In genomic region chr6:106411643-106412200, GRCh38 we compare ENCODE assay signal across 29 cellular contexts. TPM values are rescaled to one million over a fixed set of nuclear protein-coding genes. Genes with fewer than 3 reads are reported as not detected.
A peak's percentile ranks its signal among the peaks of the same experiment; 100 is the strongest.
DNase-seq lines count a peak whose midpoint lies in the region; ATAC-seq and TF ChIP-seq lines count a peak whose summit lies in the region.
"Had no signal": no experiment of that assay in that cellular context is flagged by ENCODE, and none has a peak within 500 bp of the region (broad histone marks: within the 10 kb centered on the region; RNA-seq: fewer than 3 reads in every experiment).

No MANE protein-coding gene starts in this region.

- peaks cover 9% of the 10 kb centered on the region for H3K9me3 Mint-ChIP-seq in endodermal cell
- peaks cover 2% of the 10 kb centered on the region for H3K9me3 Mint-ChIP-seq in neural progenitor cell
- H3K9me3 Mint-ChIP-seq in CD8-positive, alpha-beta memory T cell, result peaks cover 4 to 11% (median 10%) of the 10 kb centered on the region in 5 donors

- H3K4me1 ChIP-seq in endodermal cell (ENCODE audit: control insufficient read depth, insufficient read depth, low read length) (no peaks in the 10 kb centered on the region), neural progenitor cell (no peaks in the 10 kb centered on the region)
- H3K4me1 ChIP-seq in CD8-positive, alpha-beta memory T cell (ENCODE audit: insufficient read depth, low read length), result no peaks in the 10 kb centered on the region
- H3K4me1 ChIP-seq: adrenal gland, foreskin keratinocyte, Peyer's patch had no signal

- CTCF ChIA-PET in CD8-positive, alpha-beta memory T cell (lab: Charles Lee), result no interaction called here

- WGBS in endodermal cell (ENCODE audit: insufficient coverage in 1 of 2, insufficient read length in 1 of 2), 2 experiments, result 85 to 90% methylated on average over 3 to 6 of the region's 6 CpGs

- H3K27ac Mint-ChIP-seq in endodermal cell, result no peak overlapping the region
- no peak overlapping the region for H3K27ac Mint-ChIP-seq in neural progenitor cell
- H3K27ac Mint-ChIP-seq in CD8-positive, alpha-beta memory T cell, result no peak overlapping the region
- H3K27ac Mint-ChIP-seq: CD4-positive, alpha-beta T cell; IgD-negative memory B cell; nephron progenitor cell; T-helper 17 cell had no signal

- H3K27me3 Mint-ChIP-seq in endodermal cell (ENCODE audit: insufficient read depth), result peaks cover 38% of the 10 kb centered on the region
- peaks cover 2% of the 10 kb centered on the region for H3K27me3 Mint-ChIP-seq in neural progenitor cell (ENCODE audit: insufficient read depth, low read depth)
- H3K27me3 Mint-ChIP-seq in CD8-positive, alpha-beta memory T cell, result peaks cover 15 to 29% of the 10 kb centered on the region in 2 donors

- H3K4me2 ChIP-seq in neural progenitor cell, result no peak overlapping the region

- peak; percentile 4 for DNase-seq in ELF-1 (ENCODE audit: low read depth, low spot score)
- DNase-seq in NCI-H146 (lab: John Stamatoyannopoulos, UW), result peak; percentile 80
- peak; percentile 61 for DNase-seq in endodermal cell
- peak; percentile 10 for DNase-seq in neural progenitor cell (ENCODE audit: low spot score)
- DNase-seq in CD8-positive, alpha-beta memory T cell, result no peak
- no peak for DNase-seq in left cardiac atrium
- DNase-seq in NOMO-1 treated with dmso at 0.1 percent for 144 hours (lab: John Stamatoyannopoulos, UW; ENCODE audit: unreplicated experiment), result no peak
- DNase-seq: activated CD4-positive, alpha-beta T cell treated with anti-CD3 and anti-CD28 coated beads, Interleukin-2, amount 50 U/mL, for 4 hours; activated CD8-positive, alpha-beta memory T cell treated with anti-CD3 and anti-CD28 coated beads, Interleukin-2, amount 50 U/mL, for 48 hours; activated gamma-delta T cell treated with Interleukin-2 at 50 U/mL for 16 hours; adrenal gland; CD4-positive, alpha-beta T cell; dermis blood vessel endothelial cell; DND-41; foreskin keratinocyte; MG63; NCI-H1436 treated with DMSO at 0.1 percent for 48 hours; NCI-H226; nephron progenitor cell; NK-92 treated with Interleukin-12 subunit alpha and Interleukin-12 subunit beta, amount 100 ng/mL, for 24 hours; stimulated activated naive CD4-positive, alpha-beta T cell; T-helper 17 cell; WERI-Rb-1 had no signal

- no peaks in the 10 kb centered on the region for H4K20me1 ChIP-seq in neural progenitor cell (ENCODE audit: low read depth)

- no peaks in the 10 kb centered on the region for H3K79me2 ChIP-seq in neural progenitor cell (ENCODE audit: low read depth)

- no peaks in the 10 kb centered on the region for H3K4me1 Mint-ChIP-seq in endodermal cell
- H3K4me1 Mint-ChIP-seq in neural progenitor cell, result peaks cover 2% of the 10 kb centered on the region
- no peaks in the 10 kb centered on the region for H3K4me1 Mint-ChIP-seq in CD8-positive, alpha-beta memory T cell
- H3K4me1 Mint-ChIP-seq: nephron progenitor cell had no signal

- no peak for TF ChIP-seq CTCF in endodermal cell (conservative IDR thresholded peaks at IDR 0.05)
- TF ChIP-seq CTCF in neural progenitor cell (IDR thresholded peaks at IDR 0.05), result no peak

- H3K4me3 Mint-ChIP-seq in endodermal cell (no peak overlapping the region), neural progenitor cell (no peak overlapping the region)
- H3K4me3 Mint-ChIP-seq in CD8-positive, alpha-beta memory T cell, result no peak overlapping the region
- H3K4me3 Mint-ChIP-seq: CD4-positive, alpha-beta T cell; IgD-negative memory B cell; nephron progenitor cell; T-helper 17 cell had no signal

- H3K9me3 ChIP-seq in endodermal cell (ENCODE audit: control insufficient read depth, low read length) (no peaks in the 10 kb centered on the region), neural progenitor cell (ENCODE audit: low read depth) (no peaks in the 10 kb centered on the region)
- no peaks in the 10 kb centered on the region for H3K9me3 ChIP-seq in CD8-positive, alpha-beta memory T cell (ENCODE audit: low read length)
- H3K9me3 ChIP-seq: adrenal gland, Peyer's patch, SJSA1, thoracic aorta had no signal

- H3K36me3 ChIP-seq in endodermal cell (ENCODE audit: control insufficient read depth, insufficient read depth, low read length), result no peaks in the 10 kb centered on the region
- H3K36me3 ChIP-seq in neural progenitor cell, result no peaks in the 10 kb centered on the region
- no peaks in the 10 kb centered on the region for H3K36me3 ChIP-seq in CD8-positive, alpha-beta memory T cell (ENCODE audit: insufficient read depth, low read length)
- H3K36me3 ChIP-seq: adrenal gland, MG63, Peyer's patch, SJSA1, thoracic aorta, WERI-Rb-1 had no signal

- no peak overlapping the region for H3K9ac ChIP-seq in endodermal cell (ENCODE audit: extremely low read depth, low read length, poor library complexity, severe bottlenecking)
- no peak overlapping the region for H3K9ac ChIP-seq in neural progenitor cell

- H3K27me3 ChIP-seq in endodermal cell (ENCODE audit: control insufficient read depth, insufficient read depth, low read length, poor library complexity, severe bottlenecking) (peaks cover 20% of the 10 kb centered on the region), neural progenitor cell (no peaks in the 10 kb centered on the region)
- H3K27me3 ChIP-seq in CD8-positive, alpha-beta memory T cell (ENCODE audit: insufficient read depth, low read length, poor library complexity, severe bottlenecking), result no peaks in the 10 kb centered on the region
- H3K27me3 ChIP-seq: adrenal gland, foreskin keratinocyte, Peyer's patch had no signal

- POLR2A ChIA-PET in CD8-positive, alpha-beta memory T cell (lab: Charles Lee), result no interaction called here

- H3K27ac ChIP-seq in endodermal cell (ENCODE audit: low read depth, low read length), result no peak overlapping the region
- H3K27ac ChIP-seq in neural progenitor cell, result no peak overlapping the region
- H3K27ac ChIP-seq in CD8-positive, alpha-beta memory T cell (ENCODE audit: low read depth, low read length), result no peak overlapping the region
- H3K27ac ChIP-seq: adrenal gland, foreskin keratinocyte, HL-60, SJSA1, thoracic aorta, WERI-Rb-1 had no signal

- ATAC-seq in left cardiac atrium (no peak), HG02571 (IDR thresholded peaks at IDR 0.05; ENCODE audit: unreplicated experiment) (no peak)
- ATAC-seq: foreskin keratinocyte, T-helper 17 cell had no signal

- H3F3A ChIP-seq in neural progenitor cell (ENCODE audit: low read depth), result no peaks in the 10 kb centered on the region

- H3K4me3 ChIP-seq in endodermal cell (ENCODE audit: low read length) (no peak overlapping the region), neural progenitor cell (no peak overlapping the region)
- no peak overlapping the region for H3K4me3 ChIP-seq in CD8-positive, alpha-beta memory T cell (ENCODE audit: low read length)
- H3K4me3 ChIP-seq: adrenal gland, MG63, Peyer's patch, SJSA1, thoracic aorta had no signal

- intact Hi-C loops in left cardiac atrium (cut with DNase I), result no loop called here

- H2AFZ ChIP-seq in neural progenitor cell (replicated peaks), result peak overlapping the region; percentile 69

- H3K36me3 Mint-ChIP-seq in endodermal cell (ENCODE audit: low read depth) (no peaks in the 10 kb centered on the region), neural progenitor cell (no peaks in the 10 kb centered on the region)
- peaks cover 0 to 13% (median 0%) of the 10 kb centered on the region in 3 donors for H3K36me3 Mint-ChIP-seq in CD8-positive, alpha-beta memory T cell

RNA-seq across cellular contexts. Expression of gene CRYBG1, which starts 51.2 kb away (rescaled TPM):
- total RNA-seq in endodermal cell, result 1 to 10 TPM; 2.5 to 2.7 TPM
- 0.28 TPM for polyA plus RNA-seq in endodermal cell (2013, experiment 1 of 2)
- polyA plus RNA-seq in endodermal cell (2013, experiment 2 of 2), result 0.12 TPM
- 0.06 and 0.40 TPM in 2 replicates for total RNA-seq in neural progenitor cell (ENCODE audit: low replicate concordance)
- total RNA-seq in CD8-positive, alpha-beta memory T cell, result 10 to 100 TPM; 32.3 TPM
- polyA plus RNA-seq in CD8-positive, alpha-beta memory T cell, result 19.4 TPM
- total RNA-seq in left cardiac atrium, result 1 to 10 TPM; 3.5 to 5.6 TPM

Comparison
In these comparisons a context has a peak if more than half of its experiments do, and no peak if none do; other contexts are left out.
1. DNase-seq: peak in ELF-1 (single experiment), NCI-H146 (single experiment), endodermal cell (single experiment) and neural progenitor cell (single experiment); none in CD8-positive, alpha-beta memory T cell (0 of 5), left cardiac atrium (single experiment) and NOMO-1 treated with dmso at 0.1 percent for 144 hours (single experiment).
2. RNA of gene CRYBG1, which starts 51.2 kb away (total RNA-seq): 32.3 TPM in CD8-positive, alpha-beta memory T cell; 3.5 to 5.6 TPM in left cardiac atrium, 2.5 to 2.7 TPM in endodermal cell and 0.06 to 0.40 TPM in neural progenitor cell; every median in the first group is over 4 times any median in the second.